ENCODE assay signal across 1 cellular context in the genomic region with DNA sequence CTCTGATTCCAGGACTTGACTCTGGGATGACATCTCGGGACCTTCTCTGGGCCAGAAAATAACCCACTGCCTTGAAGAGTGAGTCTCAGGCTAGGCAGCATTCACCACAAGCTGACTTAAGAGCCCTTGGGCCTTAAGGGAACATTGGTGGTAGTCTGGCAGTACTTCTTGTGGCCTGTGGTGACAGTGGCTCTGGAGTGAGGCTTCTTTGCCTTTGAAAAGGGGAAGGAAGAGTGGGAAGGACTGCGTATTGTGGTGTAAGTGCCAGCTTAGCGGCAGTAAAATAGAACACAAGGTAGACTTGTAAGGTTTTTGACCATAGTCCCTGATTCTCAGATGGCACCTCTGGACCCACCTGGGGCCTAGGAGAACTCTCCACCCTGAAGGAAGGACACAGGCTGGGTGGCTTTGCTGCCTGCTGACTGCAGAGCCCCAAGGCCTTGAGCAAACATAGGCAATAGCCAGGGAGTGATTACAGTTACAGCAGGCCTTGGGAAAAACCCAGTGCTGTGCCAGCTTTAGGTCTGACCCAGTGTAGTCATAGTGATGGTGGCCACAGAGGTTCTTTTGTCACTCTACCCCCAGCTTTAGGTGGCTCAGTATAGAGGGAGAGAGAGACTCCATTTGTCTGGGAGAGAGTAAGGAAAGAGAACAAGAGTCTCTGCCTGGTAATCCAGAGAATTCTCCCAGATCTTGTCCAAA.
TF ChIP-seq lines count a peak whose summit lies in the region.

No MANE protein-coding gene starts in this region.

TF ChIP-seq in GM23338, 12 proteins besides CTCF, POLR2A, EP300 and RAD21 (continued from another document):
- TF ChIP-seq ZNF462 (CRISPR knock-in tag; IDR thresholded peaks at IDR 0.05): no peak
- TF ChIP-seq EZH2phosphoT487 (IDR thresholded peaks at IDR 0.05; ENCODE audit: unreplicated experiment): no peak
- TF ChIP-seq, protein P1, sequence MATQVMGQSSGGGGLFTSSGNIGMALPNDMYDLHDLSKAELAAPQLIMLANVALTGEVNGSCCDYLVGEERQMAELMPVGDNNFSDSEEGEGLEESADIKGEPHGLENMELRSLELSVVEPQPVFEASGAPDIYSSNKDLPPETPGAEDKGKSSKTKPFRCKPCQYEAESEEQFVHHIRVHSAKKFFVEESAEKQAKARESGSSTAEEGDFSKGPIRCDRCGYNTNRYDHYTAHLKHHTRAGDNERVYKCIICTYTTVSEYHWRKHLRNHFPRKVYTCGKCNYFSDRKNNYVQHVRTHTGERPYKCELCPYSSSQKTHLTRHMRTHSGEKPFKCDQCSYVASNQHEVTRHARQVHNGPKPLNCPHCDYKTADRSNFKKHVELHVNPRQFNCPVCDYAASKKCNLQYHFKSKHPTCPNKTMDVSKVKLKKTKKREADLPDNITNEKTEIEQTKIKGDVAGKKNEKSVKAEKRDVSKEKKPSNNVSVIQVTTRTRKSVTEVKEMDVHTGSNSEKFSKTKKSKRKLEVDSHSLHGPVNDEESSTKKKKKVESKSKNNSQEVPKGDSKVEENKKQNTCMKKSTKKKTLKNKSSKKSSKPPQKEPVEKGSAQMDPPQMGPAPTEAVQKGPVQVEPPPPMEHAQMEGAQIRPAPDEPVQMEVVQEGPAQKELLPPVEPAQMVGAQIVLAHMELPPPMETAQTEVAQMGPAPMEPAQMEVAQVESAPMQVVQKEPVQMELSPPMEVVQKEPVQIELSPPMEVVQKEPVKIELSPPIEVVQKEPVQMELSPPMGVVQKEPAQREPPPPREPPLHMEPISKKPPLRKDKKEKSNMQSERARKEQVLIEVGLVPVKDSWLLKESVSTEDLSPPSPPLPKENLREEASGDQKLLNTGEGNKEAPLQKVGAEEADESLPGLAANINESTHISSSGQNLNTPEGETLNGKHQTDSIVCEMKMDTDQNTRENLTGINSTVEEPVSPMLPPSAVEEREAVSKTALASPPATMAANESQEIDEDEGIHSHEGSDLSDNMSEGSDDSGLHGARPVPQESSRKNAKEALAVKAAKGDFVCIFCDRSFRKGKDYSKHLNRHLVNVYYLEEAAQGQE (IDR thresholded peaks at IDR 0.05; ENCODE audit: unreplicated experiment): no peak
- TF ChIP-seq ETS1 (IDR thresholded peaks at IDR 0.05): no peak
- no peak for TF ChIP-seq POLR2AphosphoS5 (IDR thresholded peaks at IDR 0.05; ENCODE audit: low read depth)
- no peak for TF ChIP-seq STAT1 (IDR thresholded peaks at IDR 0.05; ENCODE audit: unreplicated experiment)
- no peak for TF ChIP-seq NANOG (IDR thresholded peaks at IDR 0.05; ENCODE audit: borderline replicate concordance)
- no peak for TF ChIP-seq EZH2 (IDR thresholded peaks at IDR 0.05; ENCODE audit: low read depth, unreplicated experiment)
- no peak for TF ChIP-seq ZNF331 (CRISPR knock-in tag; IDR thresholded peaks at IDR 0.05; ENCODE audit: low read depth)
- TF ChIP-seq ZNF114 (CRISPR knock-in tag; IDR thresholded peaks at IDR 0.05): no peak
